Comparison of ENCODE assay signal across 10 cellular contexts in genomic region chr14:89308232-89308959, GRCh38.
DNase-seq lines count a peak whose midpoint lies in the region; ATAC-seq and TF ChIP-seq lines count a peak whose summit lies in the region.
"Had no signal": no experiment of that assay in that cellular context is flagged by ENCODE, and none has a peak within 500 bp of the region (broad histone marks: within the 10 kb centered on the region; RNA-seq: fewer than 3 reads in every experiment).

No MANE protein-coding gene starts in this region.

- intact Hi-C loops in CD4-positive, alpha-beta T cell (cut with DNase I, micrococcal nuclease): no loop called here
- intact Hi-C loops in spleen (cut with DNase I; ENCODE audit: low total_unique reads): no loop called here

- no peak overlapping the region for H3K9ac ChIP-seq in endodermal cell (ENCODE audit: extremely low read depth, low read length, poor library complexity, severe bottlenecking)

- POLR2A ChIA-PET in CD4-positive, alpha-beta T cell (lab: Charles Lee): no interaction called here

- H3K36me3 ChIP-seq in endodermal cell (ENCODE audit: control insufficient read depth, insufficient read depth, low read length) (no peaks in the 10 kb centered on the region), spleen (no peaks in the 10 kb centered on the region)
- H3K36me3 ChIP-seq: SJSA1 had no signal

- H3K4me1 Mint-ChIP-seq in CD4-positive, alpha-beta T cell (ENCODE audit: low read depth): peaks cover 61% of the 10 kb centered on the region
- H3K4me1 Mint-ChIP-seq in endodermal cell: peaks cover 53% of the 10 kb centered on the region

- H3K27ac ChIP-seq in CD4-positive, alpha-beta T cell (ENCODE audit: low read depth, low read length): no peak overlapping the region
- no peak overlapping the region for H3K27ac ChIP-seq in endodermal cell (ENCODE audit: low read depth, low read length)
- peak overlapping the region in 4 of 8 donors; percentile 12 to 89 (median 50) for H3K27ac ChIP-seq in spleen
- H3K27ac ChIP-seq: HL-60, SJSA1 had no signal

- peak overlapping the region; percentile 55 for H3K27ac Mint-ChIP-seq in CD4-positive, alpha-beta T cell
- H3K27ac Mint-ChIP-seq in endodermal cell: peak overlapping the region; percentile 18
- no peak overlapping the region for H3K27ac Mint-ChIP-seq in activated naive CD4-positive, alpha-beta T cell treated with anti-CD3 and anti-CD28 coated beads, Interleukin-2, amount 50 U/mL, for 72 hours

- no peaks in the 10 kb centered on the region for H3K9me3 ChIP-seq in CD4-positive, alpha-beta T cell (ENCODE audit: control insufficient read depth, low read length)
- H3K9me3 ChIP-seq in endodermal cell (ENCODE audit: control insufficient read depth, low read length) (no peaks in the 10 kb centered on the region), spleen (no peaks in the 10 kb centered on the region)
- H3K9me3 ChIP-seq: SJSA1 had no signal

- H3K4me1 ChIP-seq in endodermal cell (ENCODE audit: control insufficient read depth, insufficient read depth, low read length) (peaks cover 3% of the 10 kb centered on the region), spleen (peaks cover 23 to 64% (median 52%) of the 10 kb centered on the region in 6 donors)

- 90 to 92% methylated on average over 10 of the region's 10 CpGs for WGBS in endodermal cell (ENCODE audit: insufficient coverage in 1 of 2, insufficient read length in 1 of 2), 2 experiments
- WGBS in spleen, 5 donors: 76 to 83% (median 78%) methylated on average over 10 of the region's 10 CpGs

- H3K27me3 ChIP-seq in CD4-positive, alpha-beta T cell (ENCODE audit: control insufficient read depth, insufficient read depth, low read length): no peaks in the 10 kb centered on the region
- H3K27me3 ChIP-seq in endodermal cell (ENCODE audit: control insufficient read depth, insufficient read depth, low read length, poor library complexity, severe bottlenecking) (no peaks in the 10 kb centered on the region), spleen (replicated peaks in 1 of 7) (no peaks in the 10 kb centered on the region)
- H3K27me3 ChIP-seq: SJSA1 had no signal

- DNase-seq in CD4-positive, alpha-beta T cell: no peak
- DNase-seq in endodermal cell: peak; percentile 63
- DNase-seq in spleen: no peak
- DNase-seq in occipital lobe (lab: John Stamatoyannopoulos, UW): no peak
- no peak for DNase-seq in activated naive CD4-positive, alpha-beta T cell treated with anti-CD3 and anti-CD28 coated beads, Interleukin-2, amount 50 U/mL, for 72 hours (ENCODE audit: low spot score in 2 of 2)

- no peak for ATAC-seq in CD4-positive, alpha-beta T cell (ENCODE audit: poor library complexity)
- ATAC-seq in GM19023 (IDR thresholded peaks at IDR 0.05; ENCODE audit: unreplicated experiment) (peak; percentile 35), HG03565 (IDR thresholded peaks at IDR 0.05; ENCODE audit: unreplicated experiment) (peak; percentile 37), GM18519 (IDR thresholded peaks at IDR 0.05; ENCODE audit: low FRiP score, unreplicated experiment) (no peak)
- ATAC-seq in activated naive CD4-positive, alpha-beta T cell treated with anti-CD3 and anti-CD28 coated beads, Interleukin-2, amount 50 U/mL, for 72 hours: no peak

- CTCF ChIA-PET in CD4-positive, alpha-beta T cell (lab: Charles Lee): interaction anchor here (1.0 kb wide), 1 partner anchor 350 kb away, joined by 3 read pairs; no protein-coding TSS in a partner anchor

- peaks cover 22% of the 10 kb centered on the region for H3K36me3 Mint-ChIP-seq in CD4-positive, alpha-beta T cell (ENCODE audit: low read depth)
- peaks cover 17% of the 10 kb centered on the region for H3K36me3 Mint-ChIP-seq in endodermal cell (ENCODE audit: low read depth)
- peaks cover 3 to 21% of the 10 kb centered on the region in 2 donors for H3K36me3 Mint-ChIP-seq in activated naive CD4-positive, alpha-beta T cell treated with anti-CD3 and anti-CD28 coated beads, Interleukin-2, amount 50 U/mL, for 72 hours

- no peaks in the 10 kb centered on the region for H3K9me3 Mint-ChIP-seq in CD4-positive, alpha-beta T cell
- H3K9me3 Mint-ChIP-seq in endodermal cell: no peaks in the 10 kb centered on the region
- H3K9me3 Mint-ChIP-seq in activated naive CD4-positive, alpha-beta T cell treated with anti-CD3 and anti-CD28 coated beads, Interleukin-2, amount 50 U/mL, for 72 hours: no peaks in the 10 kb centered on the region

- TF ChIP-seq CTCF in CD4-positive, alpha-beta T cell (IDR thresholded peaks at IDR 0.05): no peak
- peak; percentile 36 for TF ChIP-seq CTCF in endodermal cell (conservative IDR thresholded peaks at IDR 0.05)
- no peak for TF ChIP-seq CTCF in spleen (IDR thresholded peaks at IDR 0.05 in 8 of 11, conservative IDR thresholded peaks at IDR 0.05 in 3 of 11)

- no peaks in the 10 kb centered on the region for H3K27me3 Mint-ChIP-seq in CD4-positive, alpha-beta T cell
- no peaks in the 10 kb centered on the region for H3K27me3 Mint-ChIP-seq in endodermal cell (ENCODE audit: insufficient read depth)

- no peak overlapping the region for H3K4me3 Mint-ChIP-seq in CD4-positive, alpha-beta T cell
- H3K4me3 Mint-ChIP-seq in endodermal cell: no peak overlapping the region

- TF ChIP-seq POLR2A in spleen (IDR thresholded peaks at IDR 0.05): no peak

- no peak overlapping the region for H3K4me3 ChIP-seq in endodermal cell (ENCODE audit: low read length)
- H3K4me3 ChIP-seq in spleen: no peak overlapping the region
- H3K4me3 ChIP-seq: SJSA1 had no signal

Comparison
In these comparisons a context has a peak if more than half of its experiments do, and no peak if none do; other contexts are left out.
1. ATAC-seq: peak in GM19023 (single experiment) and HG03565 (single experiment); none in CD4-positive, alpha-beta T cell (single experiment), activated naive CD4-positive, alpha-beta T cell treated with anti-CD3 and anti-CD28 coated beads, Interleukin-2, amount 50 U/mL, for 72 hours (0 of 2) and GM18519 (single experiment).
2. H3K27ac Mint-ChIP-seq: peak in CD4-positive, alpha-beta T cell (single experiment) and endodermal cell (single experiment); none in activated naive CD4-positive, alpha-beta T cell treated with anti-CD3 and anti-CD28 coated beads, Interleukin-2, amount 50 U/mL, for 72 hours (0 of 2).